Comparison of ENCODE assay signal across 9 cellular contexts in genomic region chr22:42366815-42367581, GRCh38.
DNase-seq lines count a peak whose midpoint lies in the region; ATAC-seq and TF ChIP-seq lines count a peak whose summit lies in the region.
"Had no signal": no experiment of that assay in that cellular context is flagged by ENCODE, and none has a peak within 500 bp of the region (broad histone marks: within the 10 kb centered on the region; RNA-seq: fewer than 3 reads in every experiment).

No MANE protein-coding gene starts in this region.

- H3K9me3 ChIP-seq in iPS-18c (ENCODE audit: control insufficient read depth, insufficient read depth, low read length) (no peaks in the 10 kb centered on the region), stomach smooth muscle (ENCODE audit: control insufficient read depth in 2 of 2, low read length in 2 of 2) (no peaks in the 10 kb centered on the region)
- H3K9me3 ChIP-seq: right lobe of liver had no signal

- no peak overlapping the region for H3K27ac Mint-ChIP-seq in T-helper 2 cell treated with Interferon-gamma antibody and Interleukin-4, amounts not matched to agents 5 μg/mL and 100 μg/mL, for 36 hours

- H3K4me3 Mint-ChIP-seq in T-helper 2 cell treated with Interferon-gamma antibody and Interleukin-4, amounts not matched to agents 5 μg/mL and 100 μg/mL, for 36 hours, result peak overlapping the region; percentile 25

- no peaks in the 10 kb centered on the region for H3K27me3 ChIP-seq in stomach smooth muscle (ENCODE audit: control insufficient read depth in 1 of 2, insufficient read depth in 2 of 2, low read length in 2 of 2)
- H3K27me3 ChIP-seq: right lobe of liver had no signal

- peaks cover 51% of the 10 kb centered on the region for H3K4me1 ChIP-seq in stomach smooth muscle (ENCODE audit: control insufficient read depth, insufficient read depth, low read length)

- H3K4me1 Mint-ChIP-seq in T-helper 2 cell treated with Interferon-gamma antibody and Interleukin-4, amounts not matched to agents 5 μg/mL and 100 μg/mL, for 36 hours (ENCODE audit: low read depth), result peaks cover 7% of the 10 kb centered on the region

- no peak for DNase-seq in T-helper 2 cell treated with Interferon-gamma antibody and Interleukin-4, amounts not matched to agents 5 μg/mL and 100 μg/mL, for 36 hours (ENCODE audit: low spot score)
- DNase-seq in T-helper 2 cell, result no peak
- peak; percentile 49 for DNase-seq in astrocyte of the hippocampus (ENCODE audit: low read depth, low spot score)
- no peak for DNase-seq in erythroblast (lab: John Stamatoyannopoulos, UW)
- DNase-seq in SHP77 (lab: John Stamatoyannopoulos, UW), result no peak

- no peaks in the 10 kb centered on the region for H3K36me3 Mint-ChIP-seq in T-helper 2 cell treated with Interferon-gamma antibody and Interleukin-4, amounts not matched to agents 5 μg/mL and 100 μg/mL, for 36 hours (ENCODE audit: low read depth)

- H3K27me3 Mint-ChIP-seq in T-helper 2 cell treated with Interferon-gamma antibody and Interleukin-4, amounts not matched to agents 5 μg/mL and 100 μg/mL, for 36 hours (ENCODE audit: low read depth), result peaks cover 64% of the 10 kb centered on the region

- H3K4me3 ChIP-seq in iPS-18c (ENCODE audit: insufficient read depth, low read depth, low read length) (peak overlapping the region; percentile 82; the same call in 1 of the 2 replicates), stomach smooth muscle (ENCODE audit: low read length in 2 of 2) (peak overlapping the region; percentile 84 to 85)
- H3K4me3 ChIP-seq: right lobe of liver had no signal

- peak overlapping the region in 1 of 2 donors; percentile 42 for H3K9ac ChIP-seq in stomach smooth muscle (ENCODE audit: low read length in 2 of 2)

- no peaks in the 10 kb centered on the region for H3K9me3 Mint-ChIP-seq in T-helper 2 cell treated with Interferon-gamma antibody and Interleukin-4, amounts not matched to agents 5 μg/mL and 100 μg/mL, for 36 hours

- ATAC-seq in GM19324 (IDR thresholded peaks at IDR 0.05; ENCODE audit: low FRiP score, unreplicated experiment), result no peak

- H3K27ac ChIP-seq in stomach smooth muscle (ENCODE audit: low read length), result peak overlapping the region; percentile 79
- H3K27ac ChIP-seq: right lobe of liver had no signal

- no peak for TF ChIP-seq POLR2A in erythroblast (IDR thresholded peaks at IDR 0.05; ENCODE audit: low read length)

- H3K36me3 ChIP-seq in stomach smooth muscle (ENCODE audit: control insufficient read depth in 2 of 2, insufficient read depth in 2 of 2, low read length in 2 of 2), result no peaks in the 10 kb centered on the region
- H3K36me3 ChIP-seq: right lobe of liver had no signal
